In the genomic region with DNA sequence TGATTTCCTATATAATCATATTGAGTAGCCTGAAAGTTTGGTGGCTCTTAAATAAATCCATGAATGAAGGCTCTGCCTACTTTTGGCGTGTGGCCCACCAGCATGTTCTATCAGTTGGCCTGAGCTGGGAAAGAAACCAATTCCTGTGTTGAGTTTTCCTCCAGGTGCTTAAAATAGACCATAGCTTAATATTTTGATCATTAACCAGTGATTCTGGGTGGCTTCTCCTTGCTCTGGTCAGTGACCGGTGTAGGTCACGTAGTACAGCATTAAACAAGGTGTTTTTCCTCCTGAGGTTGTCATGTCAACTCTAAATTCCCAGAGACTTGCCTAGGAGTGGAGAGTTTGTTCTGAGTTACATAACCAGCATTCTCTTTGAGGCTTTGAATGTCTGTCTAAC, we compare ENCODE assay signal across 23 cellular contexts. TPM values are rescaled to one million over a fixed set of nuclear protein-coding genes. Genes with fewer than 3 reads are reported as not detected.
A peak's percentile ranks its signal among the peaks of the same experiment; 100 is the strongest.
DNase-seq lines count a peak whose midpoint lies in the region; ATAC-seq, FAIRE-seq and TF ChIP-seq lines count a peak whose summit lies in the region.
"Had no signal": no experiment of that assay in that cellular context is flagged by ENCODE, and none has a peak within 500 bp of the region (broad histone marks: within the 10 kb centered on the region; RNA-seq: fewer than 3 reads in every experiment).

No MANE protein-coding gene starts in this region.

- peak; percentile 7 for DNase-seq in choroid plexus epithelial cell (ENCODE audit: low read depth)
- peak in 1 of 2 donors; percentile 30 for DNase-seq in left colon
- DNase-seq in pancreas, result peak; percentile 78 to 87 (median 84)
- no peak for DNase-seq in activated T-cell treated with anti-CD3 and anti-CD28 coated beads, Interleukin-2, amount 50 U/mL, for 72 hours
- DNase-seq: activated CD4-positive, CD25-positive, alpha-beta regulatory T cell treated with anti-CD3 and anti-CD28 coated beads, Interleukin-2, amount 50 U/mL, for 72 hours; activated gamma-delta T cell; AML-193; dorsolateral prefrontal cortex; head of caudate nucleus; mammary epithelial cell; NCI-H187 treated with DMSO at 0.1 percent for 48 hours; NCI-H510A treated with DMSO at 0.1 percent for 48 hours; T1000 had no signal

- no peaks in the 10 kb centered on the region for H3K27me3 Mint-ChIP-seq in activated T-cell treated with anti-CD3 and anti-CD28 coated beads, Interleukin-2, amount 50 U/mL, for 72 hours (ENCODE audit: low read depth)

- H3K4me3 ChIP-seq in HEK293 (ENCODE audit: low read depth, low read length), result no peak overlapping the region
- no peak overlapping the region for H3K4me3 ChIP-seq in choroid plexus epithelial cell (ENCODE audit: low read depth, low read length)
- H3K4me3 ChIP-seq in pancreas, result no peak overlapping the region
- H3K4me3 ChIP-seq: dorsolateral prefrontal cortex, esophagus muscularis mucosa had no signal

- POLR2A ChIA-PET in HEK293 (lab: Yijun Ruan, JAX), result no interaction called here

- intact Hi-C loops in left colon (cut with DNase I, micrococcal nuclease) (no loop called here), pancreas (cut with DNase I) (no loop called here)

- H3K4me3 Mint-ChIP-seq in activated T-cell treated with anti-CD3 and anti-CD28 coated beads, Interleukin-2, amount 50 U/mL, for 72 hours, result no peak overlapping the region

- TF ChIP-seq CTCF in HEK293 (tag by site-specific recombination; IDR thresholded peaks at IDR 0.05) (no peak), choroid plexus epithelial cell (conservative IDR thresholded peaks at IDR 0.05; ENCODE audit: low read depth, low read length) (no peak), pancreas (IDR thresholded peaks at IDR 0.05) (no peak)

- H3K27me3 ChIP-seq in pancreas, result no peaks in the 10 kb centered on the region
- H3K27me3 ChIP-seq: dorsolateral prefrontal cortex, esophagus muscularis mucosa, neutrophil had no signal

- H3K36me3 ChIP-seq in HEK293 (ENCODE audit: control insufficient read depth in 2 of 2, insufficient read depth in 1 of 2, low read length in 2 of 2), result no peaks in the 10 kb centered on the region
- H3K36me3 ChIP-seq in pancreas, result no peaks in the 10 kb centered on the region
- H3K36me3 ChIP-seq: esophagus muscularis mucosa, neutrophil had no signal

- H3K4me1 Mint-ChIP-seq in activated T-cell treated with anti-CD3 and anti-CD28 coated beads, Interleukin-2, amount 50 U/mL, for 72 hours (ENCODE audit: low read depth), result peaks cover 73% of the 10 kb centered on the region
- H3K4me1 Mint-ChIP-seq: brain had no signal

- CTCF ChIA-PET in HEK293 (lab: Yijun Ruan, JAX), result no interaction called here

- H3K9me3 Mint-ChIP-seq in activated T-cell treated with anti-CD3 and anti-CD28 coated beads, Interleukin-2, amount 50 U/mL, for 72 hours, result no peaks in the 10 kb centered on the region

- H3K27ac Mint-ChIP-seq in activated T-cell treated with anti-CD3 and anti-CD28 coated beads, Interleukin-2, amount 50 U/mL, for 72 hours, result no peak overlapping the region
- H3K27ac Mint-ChIP-seq: brain had no signal

- FAIRE-seq in pancreas (lab: Jason Lieb, UNC), result no peak
- FAIRE-seq: D721Med had no signal

- no peak overlapping the region for H3K27ac ChIP-seq in HEK293 (ENCODE audit: extremely low read depth, low read depth, low read length)
- peak overlapping the region; percentile 44 to 89 (median 66) for H3K27ac ChIP-seq in pancreas
- H3K27ac ChIP-seq: dorsolateral prefrontal cortex, esophagus muscularis mucosa, neutrophil had no signal

- H3K9me3 ChIP-seq in HEK293 (ENCODE audit: control insufficient read depth, insufficient read depth, low read depth, low read length) (no peaks in the 10 kb centered on the region), pancreas (no peaks in the 10 kb centered on the region)
- H3K9me3 ChIP-seq: esophagus muscularis mucosa, neutrophil had no signal

- no peaks in the 10 kb centered on the region for H3K4me1 ChIP-seq in HEK293 (ENCODE audit: control insufficient read depth, insufficient read depth, low read length)
- H3K4me1 ChIP-seq in pancreas, result peaks cover 30 to 33% (median 32%) of the 10 kb centered on the region in 3 donors

- H3K36me3 Mint-ChIP-seq in activated T-cell treated with anti-CD3 and anti-CD28 coated beads, Interleukin-2, amount 50 U/mL, for 72 hours (ENCODE audit: insufficient read depth in 2 of 2), result no peaks in the 10 kb centered on the region
- H3K36me3 Mint-ChIP-seq: brain had no signal

- peak; percentile 23 for ATAC-seq in left colon
- ATAC-seq in pancreas, result peak; percentile 88 to 93 (median 91)
- ATAC-seq in activated T-cell treated with anti-CD3 and anti-CD28 coated beads, Interleukin-2, amount 50 U/mL, for 72 hours (replicated peaks in 1 of 2), result no peak
- ATAC-seq in HG03135 (IDR thresholded peaks at IDR 0.05; ENCODE audit: unreplicated experiment), result no peak
- ATAC-seq in GM19395 (IDR thresholded peaks at IDR 0.05; ENCODE audit: unreplicated experiment), result no peak
- ATAC-seq: sciatic nerve had no signal

- 1 to 12% methylated on average over 3 of the region's 3 CpGs for WGBS in pancreas, 2 donors

TF ChIP-seq in HEK293, 187 proteins besides CTCF, POLR2A, EP300 and RAD21:
- TF ChIP-seq ZNF449 (tag by site-specific recombination; IDR thresholded peaks at IDR 0.05), result peak; percentile 98
- TF ChIP-seq, protein P1, sequence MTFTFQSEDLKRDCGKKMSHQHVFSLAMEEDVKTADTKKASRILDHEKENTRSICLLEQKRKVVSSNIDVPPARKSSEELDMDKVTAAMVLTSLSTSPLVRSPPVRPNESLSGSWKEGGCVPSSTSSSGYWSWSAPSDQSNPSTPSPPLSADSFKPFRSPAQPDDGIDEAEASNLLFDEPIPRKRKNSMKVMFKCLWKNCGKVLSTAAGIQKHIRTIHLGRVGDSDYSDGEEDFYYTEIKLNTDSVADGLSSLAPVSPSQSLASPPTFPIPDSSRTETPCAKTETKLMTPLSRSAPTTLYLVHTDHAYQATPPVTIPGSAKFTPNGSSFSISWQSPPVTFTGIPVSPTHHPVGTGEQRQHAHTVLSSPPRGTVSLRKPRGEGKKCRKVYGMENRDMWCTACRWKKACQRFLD (tag by site-specific recombination; IDR thresholded peaks at IDR 0.05), result no peak
TF ChIP-seq in HEK293: peak in this region for 1.

RNA-seq across cellular contexts. Expression of gene HHLA2, which starts 1.3 kb away (rescaled TPM):
- total RNA-seq in left colon (100 to 1,000 TPM; 148 to 183 TPM), pancreas (1 to 10 TPM in 4 of 6 donors, under 1 TPM in 2; 0.28 to 2.8 (median 1.1) TPM)
- under 1 TPM; 0.23 to 0.54 TPM for polyA plus RNA-seq in pancreas
- total RNA-seq in activated T-cell treated with anti-CD3 and anti-CD28 coated beads, Interleukin-2, amount 50 U/mL, for 72 hours, result 1 to 10 TPM; 1.9 TPM
- total RNA-seq: esophagus muscularis mucosa, mammary epithelial cell, OCI-LY7, temporal lobe had no signal
- polyA plus RNA-seq: mammary epithelial cell had no signal

Comparison
In these comparisons a context has a peak if more than half of its experiments do, and no peak if none do; other contexts are left out.
1. DNase-seq: peak in choroid plexus epithelial cell (single experiment) and pancreas (6 of 6); none in activated T-cell treated with anti-CD3 and anti-CD28 coated beads, Interleukin-2, amount 50 U/mL, for 72 hours (0 of 2).
2. ATAC-seq: peak in left colon (single experiment) and pancreas (4 of 4); none in activated T-cell treated with anti-CD3 and anti-CD28 coated beads, Interleukin-2, amount 50 U/mL, for 72 hours (0 of 2), HG03135 (single experiment) and GM19395 (single experiment).
3. RNA of gene HHLA2, which starts 1.3 kb away (total RNA-seq): 148 to 183 TPM in left colon; 1.9 TPM in activated T-cell treated with anti-CD3 and anti-CD28 coated beads, Interleukin-2, amount 50 U/mL, for 72 hours and 0.28 to 2.8 TPM in pancreas; every median in the first group is over 10 times any median in the second.